ENCODE assay signal across 21 cellular contexts in genomic region chr5:153168226-153168625, GRCh38.
DNase-seq lines count a peak whose midpoint lies in the region; ATAC-seq and TF ChIP-seq lines count a peak whose summit lies in the region.
"Had no signal": no experiment of that assay in that cellular context is flagged by ENCODE, and none has a peak within 500 bp of the region (broad histone marks: within the 10 kb centered on the region; RNA-seq: fewer than 3 reads in every experiment).

No MANE protein-coding gene starts in this region.

- WGBS in GM23248 (ENCODE audit: low coverage in 1 of 2, low lambda C conversion rate in 2 of 2, missing lambda C conversion rate in 2 of 2), 2 experiments, result 9 to 24% methylated on average over 1 of the region's 1 CpG
- 77 to 81% methylated on average over 1 of the region's 1 CpG for WGBS in aorta, 2 donors

- no peaks in the 10 kb centered on the region for H3F3A ChIP-seq in GM23248 (ENCODE audit: insufficient read depth)

- TF ChIP-seq CTCF in RWPE2 (IDR thresholded peaks at IDR 0.05; ENCODE audit: poor library complexity, severe bottlenecking) (no peak), fibroblast of mammary gland (conservative IDR thresholded peaks at IDR 0.05; ENCODE audit: control insufficient read depth, insufficient read depth, low read depth, low read length) (no peak)

- H3K9me2 ChIP-seq in GM23248 (ENCODE audit: insufficient read depth), result no peaks in the 10 kb centered on the region

- in situ Hi-C loops in GM23248 (cut with MboI), result loop anchor here (25.0 kb wide), 1 partner anchor 794 kb away; no protein-coding TSS in a partner anchor

- H3K36me3 ChIP-seq in GM23248 (ENCODE audit: low read depth), result no peaks in the 10 kb centered on the region
- H3K36me3 ChIP-seq in RWPE2 (ENCODE audit: low read depth), result no peaks in the 10 kb centered on the region
- no peaks in the 10 kb centered on the region for H3K36me3 ChIP-seq in aorta (ENCODE audit: control insufficient read depth in 1 of 2, insufficient read depth in 2 of 2, low read length in 1 of 2)
- H3K36me3 ChIP-seq: BE2C; BLaER1 treated with 17β-estradiol and CSF1 and Interleukin-3, amounts not matched to agents 10 nM and 100 nM; HAP-1 had no signal

- no peaks in the 10 kb centered on the region for H3K79me2 ChIP-seq in GM23248 (ENCODE audit: insufficient read depth)

- no peaks in the 10 kb centered on the region for H3K4me1 ChIP-seq in GM23248 (ENCODE audit: insufficient read depth)
- no peaks in the 10 kb centered on the region for H3K4me1 ChIP-seq in RWPE2 (ENCODE audit: insufficient read depth, poor library complexity, severe bottlenecking)
- no peaks in the 10 kb centered on the region for H3K4me1 ChIP-seq in aorta (ENCODE audit: control insufficient read depth in 1 of 2, insufficient read depth in 2 of 2, low read length in 2 of 2)
- H3K4me1 ChIP-seq: BE2C; BLaER1 treated with 17β-estradiol and CSF1 and Interleukin-3, amounts not matched to agents 10 nM and 100 nM; HAP-1 had no signal

- ATAC-seq in RWPE2 (ENCODE audit: low read depth) (peak; percentile 40; the same call in 1 of the 3 replicates), GM21825 (IDR thresholded peaks at IDR 0.05; ENCODE audit: unreplicated experiment) (no peak), GM21367 (IDR thresholded peaks at IDR 0.05; ENCODE audit: unreplicated experiment) (no peak), aorta (ENCODE audit: low FRiP score) (no peak)
- ATAC-seq: GM12878 had no signal

- peak; percentile 12 for DNase-seq in GM23248
- DNase-seq in RWPE2 (ENCODE audit: low spot score), result no peak
- DNase-seq in astrocyte of the hippocampus (ENCODE audit: low read depth, low spot score), result peak; percentile 18
- DNase-seq in fibroblast of mammary gland (ENCODE audit: low read depth), result peak; percentile 62
- no peak for DNase-seq in AG08396 (ENCODE audit: low spot score)
- no peak for DNase-seq in aorta
- DNase-seq: AML-193; BE2C; CD4-positive, alpha-beta T cell; CD8-positive, alpha-beta memory T cell; DMS 273 treated with DMSO at 0.1 percent for 48 hours; DMS79; EL; GDM1; GOT3 had no signal

- H3K4me3 ChIP-seq in GM23248, result no peak overlapping the region
- no peak overlapping the region for H3K4me3 ChIP-seq in RWPE2 (ENCODE audit: severe bottlenecking)
- no peak overlapping the region for H3K4me3 ChIP-seq in fibroblast of mammary gland (ENCODE audit: control insufficient read depth, low read depth, low read length)
- H3K4me3 ChIP-seq in aorta (ENCODE audit: low read length in 2 of 2), result no peak overlapping the region
- H3K4me3 ChIP-seq: BLaER1 treated with 17β-estradiol and CSF1 and Interleukin-3, amounts not matched to agents 10 nM and 100 nM; GM12878; HAP-1 had no signal

- H3K9me3 ChIP-seq in GM23248 (ENCODE audit: low read depth) (no peaks in the 10 kb centered on the region), RWPE2 (ENCODE audit: severe bottlenecking) (no peaks in the 10 kb centered on the region), aorta (ENCODE audit: control insufficient read depth, low read length) (no peaks in the 10 kb centered on the region)
- H3K9me3 ChIP-seq: BLaER1 treated with 17β-estradiol and CSF1 and Interleukin-3, amounts not matched to agents 10 nM and 100 nM; HAP-1 had no signal

- H3K27me3 ChIP-seq in GM23248 (replicated peaks; ENCODE audit: insufficient read depth) (no peaks in the 10 kb centered on the region), RWPE2 (ENCODE audit: insufficient read depth, poor library complexity, severe bottlenecking) (no peaks in the 10 kb centered on the region), aorta (ENCODE audit: control insufficient read depth in 1 of 2, insufficient read depth in 2 of 2, low read length in 1 of 2) (no peaks in the 10 kb centered on the region)
- H3K27me3 ChIP-seq: BE2C; BLaER1 treated with 17β-estradiol and CSF1 and Interleukin-3, amounts not matched to agents 10 nM and 100 nM had no signal

- intact Hi-C loops in aorta (cut with DNase I), result no loop called here

- no peaks in the 10 kb centered on the region for H4K20me1 ChIP-seq in GM23248 (ENCODE audit: insufficient read depth)
- H4K20me1 ChIP-seq: BLaER1 treated with 17β-estradiol and CSF1 and Interleukin-3, amounts not matched to agents 10 nM and 100 nM had no signal

- H3K27ac ChIP-seq in GM23248, result no peak overlapping the region
- H3K27ac ChIP-seq in RWPE2 (ENCODE audit: poor library complexity, severe bottlenecking), result no peak overlapping the region
- no peak overlapping the region for H3K27ac ChIP-seq in aorta (ENCODE audit: low read depth in 1 of 2, low read length in 2 of 2)
- H3K27ac ChIP-seq: 22Rv1; BLaER1 treated with 17β-estradiol and CSF1 and Interleukin-3, amounts not matched to agents 10 nM and 100 nM had no signal

- no peak overlapping the region for H3K9ac ChIP-seq in GM23248
- H3K9ac ChIP-seq: BLaER1 treated with 17β-estradiol and CSF1 and Interleukin-3, amounts not matched to agents 10 nM and 100 nM had no signal

- no peak overlapping the region for H2AFZ ChIP-seq in GM23248

- H3K4me2 ChIP-seq in GM23248 (ENCODE audit: unreplicated experiment), result no peak overlapping the region
- H3K4me2 ChIP-seq: BLaER1 treated with 17β-estradiol and CSF1 and Interleukin-3, amounts not matched to agents 10 nM and 100 nM had no signal

Comparison
In these comparisons a context has a peak if more than half of its experiments do, and no peak if none do; other contexts are left out.
1. DNase-seq: peak in GM23248 (single experiment), astrocyte of the hippocampus (single experiment) and fibroblast of mammary gland (single experiment); none in RWPE2 (single experiment), AG08396 (single experiment) and aorta (0 of 2).